ENCODE assay signal across 14 cellular contexts in genomic region chr19:15284091-15284490, GRCh38. TPM values are rescaled to one million over a fixed set of nuclear protein-coding genes. Genes with fewer than 3 reads are reported as not detected.
A peak's percentile ranks its signal among the peaks of the same experiment; 100 is the strongest.
DNase-seq lines count a peak whose midpoint lies in the region; ATAC-seq and TF ChIP-seq lines count a peak whose summit lies in the region.
"Had no signal": no experiment of that assay in that cellular context is flagged by ENCODE, and none has a peak within 500 bp of the region (broad histone marks: within the 10 kb centered on the region; RNA-seq: fewer than 3 reads in every experiment).

No MANE protein-coding gene starts in this region.

- CTCF ChIA-PET in activated naive CD4-positive, alpha-beta T cell treated with anti-CD3 and anti-CD28 coated beads for 36 hours (lab: Charles Lee) = interaction anchor here (0.6 to 2.3 kb wide), 3 partner anchors 18 to 195 kb away, joined by 3 to 5 read pairs (median 3); no protein-coding TSS in a partner anchor

- H3K4me3 ChIP-seq in RWPE2 (ENCODE audit: severe bottlenecking) (no peak overlapping the region), stomach (peak overlapping the region in 1 of 4 donors; percentile 3), mucosa of descending colon (no peak overlapping the region)

- peaks cover 96% of the 10 kb centered on the region for H3K4me1 Mint-ChIP-seq in activated naive CD4-positive, alpha-beta T cell treated with anti-CD3 and anti-CD28 coated beads for 36 hours (ENCODE audit: low read depth)
- H3K4me1 Mint-ChIP-seq in immature natural killer cell = peaks cover 97 to 100% of the 10 kb centered on the region in 2 donors

- ATAC-seq in RWPE2 (ENCODE audit: low read depth) = no peak
- no peak for ATAC-seq in mucosa of descending colon

- H3K4me1 ChIP-seq in RWPE2 (ENCODE audit: insufficient read depth, poor library complexity, severe bottlenecking) (peaks cover 54% of the 10 kb centered on the region), stomach (peaks cover 97 to 100% (median 99%) of the 10 kb centered on the region in 4 donors), mucosa of descending colon (ENCODE audit: low read depth) (peaks cover 87% of the 10 kb centered on the region)

- in situ Hi-C loops in ACHN (cut with HindIII; ENCODE audit: low pct_ligation_motif_present, low pct_unique_long_range_greater_than_20kb, low sequenced_read_pairs) = no loop called here

- H3K36me3 ChIP-seq in RWPE2 (ENCODE audit: low read depth) = peaks cover 3% of the 10 kb centered on the region
- no peaks in the 10 kb centered on the region for H3K36me3 ChIP-seq in stomach
- no peaks in the 10 kb centered on the region for H3K36me3 ChIP-seq in mucosa of descending colon (ENCODE audit: low read depth)

- H3K27ac ChIP-seq in RWPE2 (ENCODE audit: poor library complexity, severe bottlenecking) = peak overlapping the region; percentile 49
- H3K27ac ChIP-seq in stomach = peak overlapping the region in 3 of 5 donors; percentile 9 to 68 (median 27)
- H3K27ac ChIP-seq: parathyroid adenoma had no signal

- H3K27me3 ChIP-seq in RWPE2 (ENCODE audit: insufficient read depth, poor library complexity, severe bottlenecking) (no peaks in the 10 kb centered on the region), stomach (no peaks in the 10 kb centered on the region)

- no peaks in the 10 kb centered on the region for H3K9me3 Mint-ChIP-seq in activated naive CD4-positive, alpha-beta T cell treated with anti-CD3 and anti-CD28 coated beads for 36 hours
- H3K9me3 Mint-ChIP-seq in immature natural killer cell = no peaks in the 10 kb centered on the region

- intact Hi-C loops in activated naive CD4-positive, alpha-beta T cell treated with anti-CD3 and anti-CD28 coated beads for 36 hours (cut with micrococcal nuclease) = no loop called here
- intact Hi-C loops in stomach (cut with DNase I; ENCODE audit: low total_unique reads) (no loop called here), mucosa of descending colon (cut with DNase I, micrococcal nuclease) (no loop called here)

- peak overlapping the region; percentile 55 for H3K27ac Mint-ChIP-seq in activated naive CD4-positive, alpha-beta T cell treated with anti-CD3 and anti-CD28 coated beads for 36 hours
- peak overlapping the region; percentile 3 to 78 (median 64) for H3K27ac Mint-ChIP-seq in immature natural killer cell

- no peak for TF ChIP-seq POLR2A in stomach (IDR thresholded peaks at IDR 0.05)

- H3K9me3 ChIP-seq in RWPE2 (ENCODE audit: severe bottlenecking) = no peaks in the 10 kb centered on the region
- H3K9me3 ChIP-seq in stomach = no peaks in the 10 kb centered on the region
- H3K9me3 ChIP-seq in mucosa of descending colon = no peaks in the 10 kb centered on the region

- WGBS in stomach, 5 donors = 78 to 89% (median 86%) methylated on average over 5 of the region's 5 CpGs

- H3K4me3 Mint-ChIP-seq in activated naive CD4-positive, alpha-beta T cell treated with anti-CD3 and anti-CD28 coated beads for 36 hours = no peak overlapping the region
- peak overlapping the region; percentile 6 to 59 (median 34) for H3K4me3 Mint-ChIP-seq in immature natural killer cell

- no peak for DNase-seq in activated naive CD4-positive, alpha-beta T cell treated with anti-CD3 and anti-CD28 coated beads for 36 hours
- no peak for DNase-seq in activated naive CD4-positive, alpha-beta T cell treated with Interleukin-2 at 50 U/mL for 16 hours
- DNase-seq in RWPE2 (ENCODE audit: low spot score) = no peak
- no peak for DNase-seq in immature natural killer cell
- no peak for DNase-seq in stomach
- no peak for DNase-seq in cerebellar nuclear complex (lab: John Stamatoyannopoulos, UW)
- no peak for DNase-seq in ACHN
- no peak for DNase-seq in mucosa of descending colon
- DNase-seq: activated CD4-positive, CD25-positive, alpha-beta regulatory T cell; NCI-H1092; NCI-H510A treated with DMSO at 0.1 percent for 48 hours; SHP77 had no signal

- no peak for TF ChIP-seq CTCF in RWPE2 (IDR thresholded peaks at IDR 0.05; ENCODE audit: poor library complexity, severe bottlenecking)
- no peak for TF ChIP-seq CTCF in stomach (IDR thresholded peaks at IDR 0.05)
- no peak for TF ChIP-seq CTCF in mucosa of descending colon (IDR thresholded peaks at IDR 0.05)

- no peaks in the 10 kb centered on the region for H3K27me3 Mint-ChIP-seq in activated naive CD4-positive, alpha-beta T cell treated with anti-CD3 and anti-CD28 coated beads for 36 hours (ENCODE audit: low read depth)
- peaks cover 2 to 4% (median 2%) of the 10 kb centered on the region in 3 donors for H3K27me3 Mint-ChIP-seq in immature natural killer cell (ENCODE audit: low read depth in 3 of 3)

- no peaks in the 10 kb centered on the region for H3K36me3 Mint-ChIP-seq in activated naive CD4-positive, alpha-beta T cell treated with anti-CD3 and anti-CD28 coated beads for 36 hours (ENCODE audit: low read depth)
- H3K36me3 Mint-ChIP-seq in immature natural killer cell = no peaks in the 10 kb centered on the region

- no peak for TF ChIP-seq EP300 in stomach (IDR thresholded peaks at IDR 0.05)

RNA-seq across cellular contexts. Expression of gene BRD4, which starts 48.2 kb away (rescaled TPM):
- total RNA-seq in activated naive CD4-positive, alpha-beta T cell treated with anti-CD3 and anti-CD28 coated beads for 36 hours = 100 to 1,000 TPM; 109 to 111 TPM
- polyA plus RNA-seq in immature natural killer cell (10 to 100 TPM in 1 of 3 donors, 1 to 10 TPM in 2; 4.3 to 16.7 (median 7.0) TPM), stomach (10 to 100 TPM; 10.6 to 21.1 (median 14.8) TPM)
- total RNA-seq in stomach (100 to 1,000 TPM in 1 of 5 donors, 10 to 100 TPM in 4; 14.7 to 113 (median 49.7) TPM), mucosa of descending colon (100 to 1,000 TPM in 1 of 3 donors, 10 to 100 TPM in 2; 78.3 to 104 (median 82.6) TPM)

RNA-seq across cellular contexts. Expression of gene EPHX3, which starts 51.8 kb away (rescaled TPM):
- total RNA-seq in activated naive CD4-positive, alpha-beta T cell treated with anti-CD3 and anti-CD28 coated beads for 36 hours = not detected
- polyA plus RNA-seq in immature natural killer cell (not detected), stomach (10 to 100 TPM in 1 of 3 donors, under 1 TPM in 1, not detected in 1; 0.31 to 12.8 TPM)
- total RNA-seq in stomach (1 to 10 TPM in 2 of 5 donors, not detected in 3; 1.1 to 4.2 TPM), mucosa of descending colon (under 1 TPM in 1 of 3 donors, not detected in 2; 0.58 TPM)
- total RNA-seq: dermis microvascular lymphatic vessel endothelial cell had no signal
